10 cellular contexts compared by ENCODE assay signal in the genomic region with DNA sequence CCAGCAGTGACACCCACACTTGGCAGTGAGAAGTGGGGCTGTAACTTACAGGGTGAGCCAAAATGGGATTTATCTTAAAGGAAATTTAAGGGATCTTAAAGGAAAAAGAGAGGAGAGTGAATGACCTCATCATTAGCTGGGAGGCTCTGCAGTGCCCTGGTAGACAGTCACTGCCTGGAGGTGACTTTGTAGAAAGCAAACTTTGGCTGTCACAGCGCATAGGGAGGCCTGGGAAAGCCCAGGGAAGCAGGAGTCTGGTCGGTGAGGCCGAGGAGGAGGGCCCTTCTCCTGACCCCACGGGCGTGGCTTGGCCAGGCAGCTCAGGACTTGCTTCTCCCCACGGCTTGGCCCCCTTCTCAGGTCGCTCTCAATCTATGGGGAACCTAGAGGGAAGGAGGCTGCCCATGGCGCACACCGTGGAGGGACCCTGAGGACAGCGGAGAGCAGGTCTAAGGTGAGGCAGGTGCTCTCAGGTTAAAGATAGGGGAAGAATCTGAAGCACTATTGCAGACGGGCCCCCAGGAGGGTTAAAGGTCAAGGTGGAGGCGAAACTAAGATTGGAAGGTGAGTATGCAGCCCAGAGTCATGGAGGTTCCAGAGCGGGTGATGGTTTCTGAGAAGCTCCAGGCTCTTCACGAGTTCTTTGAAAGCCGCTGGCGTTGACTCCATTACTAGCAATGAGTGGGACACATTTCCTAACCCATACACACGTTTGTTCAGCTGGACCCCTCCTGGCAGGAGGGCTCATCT. TPM values are rescaled to one million over a fixed set of nuclear protein-coding genes. Genes with fewer than 3 reads are reported as not detected.
A peak's percentile ranks its signal among the peaks of the same experiment; 100 is the strongest.
DNase-seq lines count a peak whose midpoint lies in the region; ATAC-seq and TF ChIP-seq lines count a peak whose summit lies in the region.
"Had no signal": no experiment of that assay in that cellular context is flagged by ENCODE, and none has a peak within 500 bp of the region (broad histone marks: within the 10 kb centered on the region; RNA-seq: fewer than 3 reads in every experiment).

No MANE protein-coding gene starts in this region.

- CTCF ChIA-PET in activated CD4-positive, alpha-beta T cell treated with anti-CD3 and anti-CD28 coated beads for 36 hours (lab: Charles Lee) = interaction anchor here (0.9 to 2.5 kb wide), 7 partner anchors 14 to 302 kb away, joined by 3 to 12 read pairs (median 5); a partner anchor contains a TSS
- CTCF ChIA-PET in PC-9 (lab: Charles Lee) = interaction anchor here (1.2 kb wide), 2 partner anchors 51 to 62 kb away, joined by 5 to 11 read pairs; no protein-coding TSS in a partner anchor

- intact Hi-C loops in activated CD4-positive, alpha-beta T cell treated with anti-CD3 and anti-CD28 coated beads for 36 hours (cut with DNase I, micrococcal nuclease) = loop anchor here (1.0 to 5.0 kb wide), 5 partner anchors 16 to 285 kb away; a partner anchor contains a TSS
- intact Hi-C loops in PC-9 (cut with micrococcal nuclease; ENCODE audit: unreplicated experiment) = loop anchor here (1.0 to 10.0 kb wide), 3 partner anchors 29 to 258 kb away; a partner anchor contains a TSS

- no peaks in the 10 kb centered on the region; the same call in 1 of the 2 replicates for H3F3A ChIP-seq in PC-9 (ENCODE audit: insufficient read depth, low read depth)

- no peaks in the 10 kb centered on the region for H3K79me2 ChIP-seq in PC-9 (ENCODE audit: low read depth)

- H3K27me3 ChIP-seq in PC-9 (ENCODE audit: insufficient read depth, low read depth) = no peaks in the 10 kb centered on the region
- H3K27me3 ChIP-seq: body of pancreas had no signal

- no TSS peak for BruUV-seq in PC-9 (replicated peaks; lab: Mats Ljungman, UMichigan)

- H3K4me2 ChIP-seq in PC-9 = peak overlapping the region; percentile 64; the same call in 1 of the 2 replicates

- no peak overlapping the region for H2AFZ ChIP-seq in PC-9

- no peaks in the 10 kb centered on the region for H3K9me3 ChIP-seq in PC-9 (ENCODE audit: insufficient read depth, low read depth)
- H3K9me3 ChIP-seq: body of pancreas had no signal

- no peaks in the 10 kb centered on the region for H3K9me3 Mint-ChIP-seq in activated CD4-positive, alpha-beta T cell treated with anti-CD3 and anti-CD28 coated beads for 36 hours (ENCODE audit: low read depth)
- H3K9me3 Mint-ChIP-seq in endothelial cell (ENCODE audit: unreplicated experiment) = no peaks in the 10 kb centered on the region
- no peaks in the 10 kb centered on the region for H3K9me3 Mint-ChIP-seq in progenitor cell of endocrine pancreas (ENCODE audit: low read depth)

- H3K4me3 ChIP-seq in PC-9 = no peak overlapping the region

- no peaks in the 10 kb centered on the region for H3K9me2 ChIP-seq in PC-9 (ENCODE audit: insufficient read depth)

- DNase-seq in activated CD4-positive, alpha-beta T cell treated with anti-CD3 and anti-CD28 coated beads for 36 hours = no peak
- no peak for DNase-seq in activated CD4-positive, alpha-beta T cell treated with anti-CD3 and anti-CD28 coated beads, Interleukin-2, amount 50 U/mL, for 1 hour
- DNase-seq in PC-9 (no peak), endothelial cell (ENCODE audit: low spot score) (no peak), progenitor cell of endocrine pancreas (ENCODE audit: low spot score, unreplicated experiment) (no peak), HUDEP-2 (lab: John Stamatoyannopoulos, UW; ENCODE audit: unreplicated experiment in 76 of 76) (no peak)
- DNase-seq: WERI-Rb-1 had no signal

- H3K27ac ChIP-seq in PC-9 = no peak overlapping the region
- H3K27ac ChIP-seq: WERI-Rb-1 had no signal

- no peaks in the 10 kb centered on the region for H3K36me3 Mint-ChIP-seq in activated CD4-positive, alpha-beta T cell treated with anti-CD3 and anti-CD28 coated beads for 36 hours (ENCODE audit: low read depth)
- H3K36me3 Mint-ChIP-seq in endothelial cell (ENCODE audit: low read depth, unreplicated experiment) = peaks cover 4% of the 10 kb centered on the region
- H3K36me3 Mint-ChIP-seq in progenitor cell of endocrine pancreas (ENCODE audit: insufficient read depth) = no peaks in the 10 kb centered on the region

- H3K27ac Mint-ChIP-seq in activated CD4-positive, alpha-beta T cell treated with anti-CD3 and anti-CD28 coated beads for 36 hours = no peak overlapping the region
- peak overlapping the region; percentile 78 for H3K27ac Mint-ChIP-seq in endothelial cell (ENCODE audit: unreplicated experiment)
- H3K27ac Mint-ChIP-seq in progenitor cell of endocrine pancreas = peak overlapping the region; percentile 64

- ATAC-seq in activated CD4-positive, alpha-beta T cell treated with anti-CD3 and anti-CD28 coated beads for 36 hours = no peak
- ATAC-seq in GM21423 (IDR thresholded peaks at IDR 0.05; ENCODE audit: unreplicated experiment) (no peak), HG02610 (IDR thresholded peaks at IDR 0.05; ENCODE audit: unreplicated experiment) (no peak)

- POLR2A ChIA-PET in activated CD4-positive, alpha-beta T cell treated with anti-CD3 and anti-CD28 coated beads for 36 hours (lab: Charles Lee) = no interaction called here
- POLR2A ChIA-PET in PC-9 (lab: Charles Lee; ENCODE audit: unreplicated experiment) = no interaction called here

- H3K27me3 Mint-ChIP-seq in activated CD4-positive, alpha-beta T cell treated with anti-CD3 and anti-CD28 coated beads for 36 hours = no peaks in the 10 kb centered on the region
- H3K27me3 Mint-ChIP-seq in endothelial cell (ENCODE audit: unreplicated experiment) (peaks cover 7% of the 10 kb centered on the region), progenitor cell of endocrine pancreas (peaks cover 13% of the 10 kb centered on the region)

- TF ChIP-seq CTCF in PC-9 (conservative IDR thresholded peaks at IDR 0.05) = no peak
- TF ChIP-seq CTCF in endothelial cell (IDR thresholded peaks at IDR 0.05; ENCODE audit: unreplicated experiment) = no peak
- TF ChIP-seq CTCF in progenitor cell of endocrine pancreas (IDR thresholded peaks at IDR 0.05; ENCODE audit: unreplicated experiment) = no peak

- H4K20me1 ChIP-seq in PC-9 (ENCODE audit: insufficient read depth) = no peaks in the 10 kb centered on the region

- peaks cover 15% of the 10 kb centered on the region for H3K4me1 Mint-ChIP-seq in activated CD4-positive, alpha-beta T cell treated with anti-CD3 and anti-CD28 coated beads for 36 hours
- H3K4me1 Mint-ChIP-seq in endothelial cell (ENCODE audit: unreplicated experiment) (peaks cover 19% of the 10 kb centered on the region), progenitor cell of endocrine pancreas (ENCODE audit: low read depth) (peaks cover 16% of the 10 kb centered on the region)

- H3K4me3 Mint-ChIP-seq in activated CD4-positive, alpha-beta T cell treated with anti-CD3 and anti-CD28 coated beads for 36 hours = peak overlapping the region; percentile 69
- peak overlapping the region; percentile 88 for H3K4me3 Mint-ChIP-seq in endothelial cell (ENCODE audit: unreplicated experiment)
- H3K4me3 Mint-ChIP-seq in progenitor cell of endocrine pancreas (ENCODE audit: low read depth) = peak overlapping the region; percentile 73

- no peaks in the 10 kb centered on the region for H3K4me1 ChIP-seq in PC-9 (replicated peaks; ENCODE audit: insufficient read depth)

- no peaks in the 10 kb centered on the region for H3K36me3 ChIP-seq in PC-9 (ENCODE audit: low read depth)
- H3K36me3 ChIP-seq: WERI-Rb-1 had no signal

RNA-seq across cellular contexts. Expression of a gene that starts 15.6 kb away (rescaled TPM):
- total RNA-seq in activated CD4-positive, alpha-beta T cell treated with anti-CD3 and anti-CD28 coated beads for 36 hours = 10 to 100 TPM; 17.4 to 19.3 TPM
- total RNA-seq in PC-9 (2021) (13.9 and 14.8 TPM in 2 replicates), endothelial cell (ENCODE audit: unreplicated experiment) (34.7 TPM), progenitor cell of endocrine pancreas (15.1 and 15.5 TPM in 2 replicates)

RNA-seq across cellular contexts. Expression of a gene that starts 53.0 kb away (rescaled TPM):
- total RNA-seq in activated CD4-positive, alpha-beta T cell treated with anti-CD3 and anti-CD28 coated beads for 36 hours = 10 to 100 TPM; 40.7 to 44.2 TPM
- total RNA-seq in PC-9 (2021) (79.4 and 82.9 TPM in 2 replicates), endothelial cell (ENCODE audit: unreplicated experiment) (58.8 TPM), progenitor cell of endocrine pancreas (41.3 and 45.8 TPM in 2 replicates)
